2 cellular contexts compared by ENCODE assay signal in the genomic region with DNA sequence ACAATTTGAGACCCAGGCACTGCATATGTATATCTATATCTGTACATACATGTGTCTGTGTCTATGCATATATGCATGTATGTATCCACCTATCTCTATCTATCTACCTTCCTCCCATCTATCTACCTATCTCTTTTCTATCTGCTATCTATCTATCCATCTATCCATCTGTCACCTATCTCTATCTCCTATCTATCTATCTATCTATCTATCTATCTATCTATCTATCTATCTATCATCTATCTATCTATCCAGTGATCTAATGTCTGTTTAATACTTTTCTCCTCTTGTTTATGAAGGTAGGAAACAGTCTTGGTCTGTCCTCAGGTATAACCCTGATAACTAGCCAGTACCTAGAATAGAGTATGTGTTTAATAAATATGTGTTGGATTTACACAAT.
A peak's percentile ranks its signal among the peaks of the same experiment; 100 is the strongest.
TF ChIP-seq lines count a peak whose summit lies in the region.

No MANE protein-coding gene starts in this region.

TF ChIP-seq in HEK293, 187 proteins besides CTCF, POLR2A, EP300 and RAD21:
- TF ChIP-seq ZNF274 (IDR thresholded peaks at IDR 0.05; ENCODE audit: low read length) (no peak), ZNF274 (tag by site-specific recombination; IDR thresholded peaks at IDR 0.05; ENCODE audit: borderline replicate concordance) (no peak), ZNF366 (tag by site-specific recombination; conservative IDR thresholded peaks at IDR 0.05) (0 out of 2 replicates have a peak, but pooled peaks have one; percentile 22)

TF ChIP-seq in K562, 482 proteins besides CTCF, POLR2A, EP300 and RAD21 (continues in another document):
- TF ChIP-seq BCL6 (CRISPR knock-in tag; IDR thresholded peaks at IDR 0.05) (no peak), OTX1 (CRISPR knock-in tag; IDR thresholded peaks at IDR 0.05) (no peak), ZKSCAN8 (CRISPR knock-in tag; IDR thresholded peaks at IDR 0.05) (no peak), GATAD2B (IDR thresholded peaks at IDR 0.05; ENCODE audit: borderline replicate concordance) (peak; percentile 93), ZNF780A (CRISPR knock-in tag; IDR thresholded peaks at IDR 0.05) (no peak), GATA2 (CRISPR knock-in tag; IDR thresholded peaks at IDR 0.05) (peak; percentile 36; the same call in 1 of the 2 replicates), ZKSCAN1 (IDR thresholded peaks at IDR 0.05; ENCODE audit: low read depth, low read length) (no peak), LEF1 (IDR thresholded peaks at IDR 0.05) (no peak), ZNF444 (CRISPR knock-in tag; IDR thresholded peaks at IDR 0.05) (no peak), TOE1 (IDR thresholded peaks at IDR 0.05; ENCODE audit: borderline replicate concordance) (no peak), TOE1 (CRISPR knock-in tag; IDR thresholded peaks at IDR 0.05; ENCODE audit: borderline replicate concordance, low read depth) (no peak), MEF2D (tag; conservative IDR thresholded peaks at IDR 0.05; ENCODE audit: low read depth) (no peak), PTRF (tag; IDR thresholded peaks at IDR 0.05) (no peak), SMC3 (conservative IDR thresholded peaks at IDR 0.05; ENCODE audit: insufficient read depth, low read depth, low read length) (no peak), SMAD3 (CRISPR knock-in tag; conservative IDR thresholded peaks at IDR 0.05) (no peak), BRCA1 (IDR thresholded peaks at IDR 0.05) (no peak), BRCA1 (CRISPR knock-in tag; IDR thresholded peaks at IDR 0.05) (no peak), ZNF707 (CRISPR knock-in tag; conservative IDR thresholded peaks at IDR 0.05) (no peak), SRSF1 (IDR thresholded peaks at IDR 0.05; ENCODE audit: low read depth, low read length) (no peak), MCM7 (IDR thresholded peaks at IDR 0.05) (0 out of 4 replicates have a peak, but pooled peaks of 1 of the 2 experiments have one; percentile 79), CHD1 (IDR thresholded peaks at IDR 0.05; ENCODE audit: low read length) (no peak), HNRNPLL (IDR thresholded peaks at IDR 0.05; ENCODE audit: low read depth, low read length, poor library complexity, severe bottlenecking) (no peak), SMARCE1 (IDR thresholded peaks at IDR 0.05) (no peak), BDP1 (IDR thresholded peaks at IDR 0.05; ENCODE audit: insufficient read depth, insufficient read length) (no peak), GTF2F1 (IDR thresholded peaks at IDR 0.05; ENCODE audit: low read depth, low read length) (no peak), ATF1 (CRISPR knock-in tag; IDR thresholded peaks at IDR 0.05) (no peak), ATF1 (tag; IDR thresholded peaks at IDR 0.05) (no peak), SIN3A (IDR thresholded peaks at IDR 0.05; ENCODE audit: borderline replicate concordance in 2 of 2, control insufficient read depth in 1 of 2, low read depth in 2 of 2, low read length in 2 of 2) (no peak), MTA1 (IDR thresholded peaks at IDR 0.05; ENCODE audit: borderline replicate concordance) (peak; percentile 72), SMARCB1 (IDR thresholded peaks at IDR 0.05; ENCODE audit: insufficient read length, low read depth) (no peak), HOXB6 (CRISPR knock-in tag; IDR thresholded peaks at IDR 0.05; ENCODE audit: borderline replicate concordance) (no peak), DACH1 (IDR thresholded peaks at IDR 0.05; ENCODE audit: partially characterized antibody) (peak; percentile 99), ZFPM2 (CRISPR knock-in tag; IDR thresholded peaks at IDR 0.05) (0 out of 2 replicates have a peak, but pooled peaks have one; percentile 26), TRIM24 (IDR thresholded peaks at IDR 0.05) (no peak), HEY1 (CRISPR knock-in tag; IDR thresholded peaks at IDR 0.05; ENCODE audit: borderline replicate concordance) (no peak), ETV6 (IDR thresholded peaks at IDR 0.05; ENCODE audit: borderline replicate concordance in 1 of 2, low read depth in 2 of 2, low read length in 1 of 2) (no peak), ETV6 (CRISPR knock-in tag; IDR thresholded peaks at IDR 0.05; ENCODE audit: borderline replicate concordance) (no peak)
- TF ChIP-seq, protein P1, sequence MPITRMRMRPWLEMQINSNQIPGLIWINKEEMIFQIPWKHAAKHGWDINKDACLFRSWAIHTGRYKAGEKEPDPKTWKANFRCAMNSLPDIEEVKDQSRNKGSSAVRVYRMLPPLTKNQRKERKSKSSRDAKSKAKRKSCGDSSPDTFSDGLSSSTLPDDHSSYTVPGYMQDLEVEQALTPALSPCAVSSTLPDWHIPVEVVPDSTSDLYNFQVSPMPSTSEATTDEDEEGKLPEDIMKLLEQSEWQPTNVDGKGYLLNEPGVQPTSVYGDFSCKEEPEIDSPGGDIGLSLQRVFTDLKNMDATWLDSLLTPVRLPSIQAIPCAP (CRISPR knock-in tag; IDR thresholded peaks at IDR 0.05; ENCODE audit: borderline replicate concordance) = no peak
- TF ChIP-seq, protein P2, sequence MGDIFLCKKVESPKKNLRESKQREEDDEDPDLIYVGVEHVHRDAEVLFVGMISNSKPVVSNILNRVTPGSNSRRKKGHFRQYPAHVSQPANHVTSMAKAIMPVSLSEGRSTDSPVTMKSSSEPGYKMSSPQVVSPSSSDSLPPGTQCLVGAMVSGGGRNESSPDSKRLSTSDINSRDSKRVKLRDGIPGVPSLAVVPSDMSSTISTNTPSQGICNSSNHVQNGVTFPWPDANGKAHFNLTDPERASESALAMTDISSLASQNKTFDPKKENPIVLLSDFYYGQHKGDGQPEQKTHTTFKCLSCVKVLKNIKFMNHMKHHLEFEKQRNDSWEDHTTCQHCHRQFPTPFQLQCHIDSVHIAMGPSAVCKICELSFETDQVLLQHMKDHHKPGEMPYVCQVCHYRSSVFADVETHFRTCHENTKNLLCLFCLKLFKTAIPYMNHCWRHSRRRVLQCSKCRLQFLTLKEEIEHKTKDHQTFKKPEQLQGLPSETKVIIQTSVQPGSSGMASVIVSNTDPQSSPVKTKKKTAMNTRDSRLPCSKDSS (IDR thresholded peaks at IDR 0.05; ENCODE audit: low read depth, partially characterized antibody) = no peak
- TF ChIP-seq, protein P3, sequence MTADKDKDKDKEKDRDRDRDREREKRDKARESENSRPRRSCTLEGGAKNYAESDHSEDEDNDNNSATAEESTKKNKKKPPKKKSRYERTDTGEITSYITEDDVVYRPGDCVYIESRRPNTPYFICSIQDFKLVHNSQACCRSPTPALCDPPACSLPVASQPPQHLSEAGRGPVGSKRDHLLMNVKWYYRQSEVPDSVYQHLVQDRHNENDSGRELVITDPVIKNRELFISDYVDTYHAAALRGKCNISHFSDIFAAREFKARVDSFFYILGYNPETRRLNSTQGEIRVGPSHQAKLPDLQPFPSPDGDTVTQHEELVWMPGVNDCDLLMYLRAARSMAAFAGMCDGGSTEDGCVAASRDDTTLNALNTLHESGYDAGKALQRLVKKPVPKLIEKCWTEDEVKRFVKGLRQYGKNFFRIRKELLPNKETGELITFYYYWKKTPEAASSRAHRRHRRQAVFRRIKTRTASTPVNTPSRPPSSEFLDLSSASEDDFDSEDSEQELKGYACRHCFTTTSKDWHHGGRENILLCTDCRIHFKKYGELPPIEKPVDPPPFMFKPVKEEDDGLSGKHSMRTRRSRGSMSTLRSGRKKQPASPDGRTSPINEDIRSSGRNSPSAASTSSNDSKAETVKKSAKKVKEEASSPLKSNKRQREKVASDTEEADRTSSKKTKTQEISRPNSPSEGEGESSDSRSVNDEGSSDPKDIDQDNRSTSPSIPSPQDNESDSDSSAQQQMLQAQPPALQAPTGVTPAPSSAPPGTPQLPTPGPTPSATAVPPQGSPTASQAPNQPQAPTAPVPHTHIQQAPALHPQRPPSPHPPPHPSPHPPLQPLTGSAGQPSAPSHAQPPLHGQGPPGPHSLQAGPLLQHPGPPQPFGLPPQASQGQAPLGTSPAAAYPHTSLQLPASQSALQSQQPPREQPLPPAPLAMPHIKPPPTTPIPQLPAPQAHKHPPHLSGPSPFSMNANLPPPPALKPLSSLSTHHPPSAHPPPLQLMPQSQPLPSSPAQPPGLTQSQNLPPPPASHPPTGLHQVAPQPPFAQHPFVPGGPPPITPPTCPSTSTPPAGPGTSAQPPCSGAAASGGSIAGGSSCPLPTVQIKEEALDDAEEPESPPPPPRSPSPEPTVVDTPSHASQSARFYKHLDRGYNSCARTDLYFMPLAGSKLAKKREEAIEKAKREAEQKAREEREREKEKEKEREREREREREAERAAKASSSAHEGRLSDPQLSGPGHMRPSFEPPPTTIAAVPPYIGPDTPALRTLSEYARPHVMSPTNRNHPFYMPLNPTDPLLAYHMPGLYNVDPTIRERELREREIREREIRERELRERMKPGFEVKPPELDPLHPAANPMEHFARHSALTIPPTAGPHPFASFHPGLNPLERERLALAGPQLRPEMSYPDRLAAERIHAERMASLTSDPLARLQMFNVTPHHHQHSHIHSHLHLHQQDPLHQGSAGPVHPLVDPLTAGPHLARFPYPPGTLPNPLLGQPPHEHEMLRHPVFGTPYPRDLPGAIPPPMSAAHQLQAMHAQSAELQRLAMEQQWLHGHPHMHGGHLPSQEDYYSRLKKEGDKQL (CRISPR knock-in tag; IDR thresholded peaks at IDR 0.05; ENCODE audit: borderline replicate concordance) = no peak
- TF ChIP-seq, protein P4, sequence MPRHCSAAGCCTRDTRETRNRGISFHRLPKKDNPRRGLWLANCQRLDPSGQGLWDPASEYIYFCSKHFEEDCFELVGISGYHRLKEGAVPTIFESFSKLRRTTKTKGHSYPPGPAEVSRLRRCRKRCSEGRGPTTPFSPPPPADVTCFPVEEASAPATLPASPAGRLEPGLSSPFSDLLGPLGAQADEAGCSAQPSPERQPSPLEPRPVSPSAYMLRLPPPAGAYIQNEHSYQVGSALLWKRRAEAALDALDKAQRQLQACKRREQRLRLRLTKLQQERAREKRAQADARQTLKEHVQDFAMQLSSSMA (CRISPR knock-in tag; IDR thresholded peaks at IDR 0.05) = no peak
- TF ChIP-seq, protein P5, sequence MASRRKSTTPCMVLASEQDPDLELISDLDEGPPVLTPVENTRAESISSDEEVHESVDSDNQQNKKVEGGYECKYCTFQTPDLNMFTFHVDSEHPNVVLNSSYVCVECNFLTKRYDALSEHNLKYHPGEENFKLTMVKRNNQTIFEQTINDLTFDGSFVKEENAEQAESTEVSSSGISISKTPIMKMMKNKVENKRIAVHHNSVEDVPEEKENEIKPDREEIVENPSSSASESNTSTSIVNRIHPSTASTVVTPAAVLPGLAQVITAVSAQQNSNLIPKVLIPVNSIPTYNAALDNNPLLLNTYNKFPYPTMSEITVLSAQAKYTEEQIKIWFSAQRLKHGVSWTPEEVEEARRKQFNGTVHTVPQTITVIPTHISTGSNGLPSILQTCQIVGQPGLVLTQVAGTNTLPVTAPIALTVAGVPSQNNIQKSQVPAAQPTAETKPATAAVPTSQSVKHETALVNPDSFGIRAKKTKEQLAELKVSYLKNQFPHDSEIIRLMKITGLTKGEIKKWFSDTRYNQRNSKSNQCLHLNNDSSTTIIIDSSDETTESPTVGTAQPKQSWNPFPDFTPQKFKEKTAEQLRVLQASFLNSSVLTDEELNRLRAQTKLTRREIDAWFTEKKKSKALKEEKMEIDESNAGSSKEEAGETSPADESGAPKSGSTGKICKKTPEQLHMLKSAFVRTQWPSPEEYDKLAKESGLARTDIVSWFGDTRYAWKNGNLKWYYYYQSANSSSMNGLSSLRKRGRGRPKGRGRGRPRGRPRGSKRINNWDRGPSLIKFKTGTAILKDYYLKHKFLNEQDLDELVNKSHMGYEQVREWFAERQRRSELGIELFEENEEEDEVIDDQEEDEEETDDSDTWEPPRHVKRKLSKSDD (conservative IDR thresholded peaks at IDR 0.05; ENCODE audit: low read length) = no peak
- TF ChIP-seq, protein P6, sequence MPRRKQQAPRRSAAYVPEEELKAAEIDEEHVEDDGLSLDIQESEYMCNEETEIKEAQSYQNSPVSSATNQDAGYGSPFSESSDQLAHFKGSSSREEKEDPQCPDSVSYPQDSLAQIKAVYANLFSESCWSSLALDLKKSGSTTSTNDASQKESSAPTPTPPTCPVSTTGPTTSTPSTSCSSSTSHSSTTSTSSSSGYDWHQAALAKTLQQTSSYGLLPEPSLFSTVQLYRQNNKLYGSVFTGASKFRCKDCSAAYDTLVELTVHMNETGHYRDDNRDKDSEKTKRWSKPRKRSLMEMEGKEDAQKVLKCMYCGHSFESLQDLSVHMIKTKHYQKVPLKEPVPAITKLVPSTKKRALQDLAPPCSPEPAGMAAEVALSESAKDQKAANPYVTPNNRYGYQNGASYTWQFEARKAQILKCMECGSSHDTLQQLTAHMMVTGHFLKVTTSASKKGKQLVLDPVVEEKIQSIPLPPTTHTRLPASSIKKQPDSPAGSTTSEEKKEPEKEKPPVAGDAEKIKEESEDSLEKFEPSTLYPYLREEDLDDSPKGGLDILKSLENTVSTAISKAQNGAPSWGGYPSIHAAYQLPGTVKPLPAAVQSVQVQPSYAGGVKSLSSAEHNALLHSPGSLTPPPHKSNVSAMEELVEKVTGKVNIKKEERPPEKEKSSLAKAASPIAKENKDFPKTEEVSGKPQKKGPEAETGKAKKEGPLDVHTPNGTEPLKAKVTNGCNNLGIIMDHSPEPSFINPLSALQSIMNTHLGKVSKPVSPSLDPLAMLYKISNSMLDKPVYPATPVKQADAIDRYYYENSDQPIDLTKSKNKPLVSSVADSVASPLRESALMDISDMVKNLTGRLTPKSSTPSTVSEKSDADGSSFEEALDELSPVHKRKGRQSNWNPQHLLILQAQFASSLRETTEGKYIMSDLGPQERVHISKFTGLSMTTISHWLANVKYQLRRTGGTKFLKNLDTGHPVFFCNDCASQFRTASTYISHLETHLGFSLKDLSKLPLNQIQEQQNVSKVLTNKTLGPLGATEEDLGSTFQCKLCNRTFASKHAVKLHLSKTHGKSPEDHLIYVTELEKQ (CRISPR knock-in tag; IDR thresholded peaks at IDR 0.05) = no peak
- TF ChIP-seq, protein P7, sequence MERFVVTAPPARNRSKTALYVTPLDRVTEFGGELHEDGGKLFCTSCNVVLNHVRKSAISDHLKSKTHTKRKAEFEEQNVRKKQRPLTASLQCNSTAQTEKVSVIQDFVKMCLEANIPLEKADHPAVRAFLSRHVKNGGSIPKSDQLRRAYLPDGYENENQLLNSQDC (CRISPR knock-in tag; IDR thresholded peaks at IDR 0.05) = no peak
- TF ChIP-seq, protein P8, sequence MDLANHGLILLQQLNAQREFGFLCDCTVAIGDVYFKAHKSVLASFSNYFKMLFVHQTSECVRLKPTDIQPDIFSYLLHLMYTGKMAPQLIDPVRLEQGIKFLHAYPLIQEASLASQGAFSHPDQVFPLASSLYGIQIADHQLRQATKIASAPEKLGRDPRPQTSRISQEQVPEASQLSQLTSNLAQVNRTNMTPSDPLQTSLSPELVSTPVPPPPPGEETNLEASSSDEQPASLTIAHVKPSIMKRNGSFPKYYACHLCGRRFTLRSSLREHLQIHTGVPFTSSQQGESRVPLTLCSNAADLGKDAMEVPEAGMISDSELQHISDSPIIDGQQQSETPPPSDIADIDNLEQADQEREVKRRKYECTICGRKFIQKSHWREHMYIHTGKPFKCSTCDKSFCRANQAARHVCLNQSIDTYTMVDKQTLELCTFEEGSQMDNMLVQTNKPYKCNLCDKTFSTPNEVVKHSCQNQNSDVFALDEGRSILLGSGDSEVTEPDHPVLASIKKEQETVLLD (IDR thresholded peaks at IDR 0.05) = peak; percentile 89
- TF ChIP-seq, protein P9, sequence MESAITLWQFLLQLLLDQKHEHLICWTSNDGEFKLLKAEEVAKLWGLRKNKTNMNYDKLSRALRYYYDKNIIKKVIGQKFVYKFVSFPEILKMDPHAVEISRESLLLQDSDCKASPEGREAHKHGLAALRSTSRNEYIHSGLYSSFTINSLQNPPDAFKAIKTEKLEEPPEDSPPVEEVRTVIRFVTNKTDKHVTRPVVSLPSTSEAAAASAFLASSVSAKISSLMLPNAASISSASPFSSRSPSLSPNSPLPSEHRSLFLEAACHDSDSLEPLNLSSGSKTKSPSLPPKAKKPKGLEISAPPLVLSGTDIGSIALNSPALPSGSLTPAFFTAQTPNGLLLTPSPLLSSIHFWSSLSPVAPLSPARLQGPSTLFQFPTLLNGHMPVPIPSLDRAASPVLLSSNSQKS (CRISPR knock-in tag; IDR thresholded peaks at IDR 0.05) = no peak
